ENCODE assay signal across 8 cellular contexts in genomic region chr15:44545934-44546802, GRCh38. TPM values are rescaled to one million over a fixed set of nuclear protein-coding genes. Genes with fewer than 3 reads are reported as not detected.
DNase-seq lines count a peak whose midpoint lies in the region; ATAC-seq, FAIRE-seq and TF ChIP-seq lines count a peak whose summit lies in the region.

No MANE protein-coding gene starts in this region.

- RAD21 ChIA-PET in HCT116 (lab: Charles Lee; ENCODE audit: low non-redundant PET in 1 of 2, low total read pairs in 2 of 2, uncharacterized antibody in 2 of 2, unreplicated experiment in 2 of 2), result no interaction called here

- no peaks in the 10 kb centered on the region for H3K9me3 ChIP-seq in HCT116 (ENCODE audit: control insufficient read depth in 1 of 2, insufficient read depth in 1 of 2, low read depth in 1 of 2, low read length in 2 of 2)
- H3K9me3 ChIP-seq in gastrocnemius medialis, result no peaks in the 10 kb centered on the region

- TF ChIP-seq RAD21 in HCT116 (IDR thresholded peaks at IDR 0.05; ENCODE audit: low read depth), result peak; percentile 23

- no peak overlapping the region for H3K27ac ChIP-seq in HCT116 (ENCODE audit: low read depth, low read length)
- H3K27ac ChIP-seq in dorsolateral prefrontal cortex, result peak overlapping the region in 38 of 59 donors; percentile 0 to 73 (median 43)
- H3K27ac ChIP-seq in gastrocnemius medialis, result peak overlapping the region; percentile 78 to 88 (median 80)

- CTCF ChIA-PET in HCT116 (lab: Charles Lee), result interaction anchor here (0.7 to 1.9 kb wide), 5 partner anchors 9 to 322 kb away, joined by 3 to 8 read pairs (median 6); partner anchors contain the start of gene EIF3J

- H3K27me3 ChIP-seq in HCT116 (ENCODE audit: insufficient read depth, low read length), result no peaks in the 10 kb centered on the region
- H3K27me3 ChIP-seq in dorsolateral prefrontal cortex, result no peaks in the 10 kb centered on the region
- H3K27me3 ChIP-seq in gastrocnemius medialis, result no peaks in the 10 kb centered on the region

- peaks cover 8 to 35% of the 10 kb centered on the region in 2 experiments; a peak in 3 of 4 replicates for H3K36me3 ChIP-seq in HCT116 (ENCODE audit: control insufficient read depth in 1 of 2, insufficient read depth in 2 of 2, low read length in 2 of 2)
- no peaks in the 10 kb centered on the region for H3K36me3 ChIP-seq in gastrocnemius medialis

- TF ChIP-seq CTCF in HCT116 (IDR thresholded peaks at IDR 0.05 in 2 of 3, conservative IDR thresholded peaks at IDR 0.05 in 1 of 3; ENCODE audit: borderline replicate concordance in 1 of 3, insufficient read depth in 1 of 3, low read depth in 2 of 3, low read length in 2 of 3) (peak in 2 of 3 experiments; percentile 46 to 59; a peak in 4 of 6 replicates), dorsolateral prefrontal cortex (IDR thresholded peaks at IDR 0.05 in 54 of 56, conservative IDR thresholded peaks at IDR 0.05 in 2 of 56; ENCODE audit: low read depth in 1 of 56, partially characterized antibody in 56 of 56) (peak in 48 of 56 donors; percentile 11 to 56 (median 33)), gastrocnemius medialis (IDR thresholded peaks at IDR 0.05 in 4 of 5, conservative IDR thresholded peaks at IDR 0.05 in 1 of 5) (peak in 3 of 5 experiments; percentile 9 to 29 (median 20)), endothelial cell (IDR thresholded peaks at IDR 0.05; ENCODE audit: unreplicated experiment) (no peak)

- BruUV-seq in HCT116 (replicated peaks; lab: Mats Ljungman, UMichigan), result no TSS peak

- H3K9ac ChIP-seq in HCT116 (ENCODE audit: low read length), result no peak overlapping the region

- no peak overlapping the region for H3K4me3 Mint-ChIP-seq in endothelial cell (ENCODE audit: unreplicated experiment)

- in situ Hi-C loops in gastrocnemius medialis (cut with MboI; ENCODE audit: low sequenced_read_pairs in 4 of 4), result no loop called here

- peaks cover 3% of the 10 kb centered on the region for H3K36me3 Mint-ChIP-seq in endothelial cell (ENCODE audit: low read depth, unreplicated experiment)

- no peak for DNase-seq in GM12892 (ENCODE audit: insufficient read length)
- DNase-seq in HCT116 (ENCODE audit: low read depth, low spot score), result no peak
- peak; percentile 66 for DNase-seq in RPMI7951 (ENCODE audit: low read depth)
- no peak for DNase-seq in dorsolateral prefrontal cortex
- peak; percentile 54 to 75 for DNase-seq in gastrocnemius medialis
- DNase-seq in left colon, result no peak
- no peak for DNase-seq in T-helper 9 cell
- DNase-seq in endothelial cell (ENCODE audit: low spot score), result no peak

- peaks cover 99% of the 10 kb centered on the region for H3K79me2 ChIP-seq in HCT116 (ENCODE audit: insufficient read depth, low read length)

- H3K4me1 Mint-ChIP-seq in endothelial cell (ENCODE audit: unreplicated experiment), result no peaks in the 10 kb centered on the region

- no peaks in the 10 kb centered on the region for H3K27me3 Mint-ChIP-seq in endothelial cell (ENCODE audit: unreplicated experiment)

- H3K9me2 ChIP-seq in HCT116 (ENCODE audit: insufficient read depth), result no peaks in the 10 kb centered on the region

- ATAC-seq in HCT116 (peak; percentile 66), gastrocnemius medialis (peak; percentile 96 to 97), left colon (no peak)

- no peak overlapping the region for H3K4me3 ChIP-seq in HCT116 (replicated peaks in 1 of 2; ENCODE audit: low read depth in 1 of 2, low read length in 2 of 2)
- peak overlapping the region in 16 of 59 donors; percentile 3 to 32 (median 16) for H3K4me3 ChIP-seq in dorsolateral prefrontal cortex
- peak overlapping the region in 1 of 4 donors; percentile 3 for H3K4me3 ChIP-seq in gastrocnemius medialis

- FAIRE-seq in GM12892 (lab: Jason Lieb, UNC), result peak; percentile 71

- TF ChIP-seq POLR2A in GM12892 (IDR thresholded peaks at IDR 0.05; ENCODE audit: low read depth, low read length), result no peak
- no peak for TF ChIP-seq POLR2A in HCT116 (IDR thresholded peaks at IDR 0.05; ENCODE audit: borderline replicate concordance, extremely low read depth, insufficient read depth, insufficient read length)
- no peak for TF ChIP-seq POLR2A in gastrocnemius medialis (IDR thresholded peaks at IDR 0.05)

- H4K20me1 ChIP-seq in HCT116 (ENCODE audit: insufficient read depth), result peaks cover 54% of the 10 kb centered on the region

- POLR2A ChIA-PET in HCT116 (lab: Charles Lee), result interaction anchor here (0.7 to 2.3 kb wide), 2 partner anchors 9 to 1103 kb away, joined by 4 to 15 read pairs; partner anchors contain the start of gene EIF3J

- no peak overlapping the region for H3K4me2 ChIP-seq in HCT116 (ENCODE audit: low read length)

- intact Hi-C loops in HCT116 (cut with micrococcal nuclease), result no loop called here
- intact Hi-C loops in dorsolateral prefrontal cortex (cut with DNase I), result no loop called here
- intact Hi-C loops in gastrocnemius medialis (cut with DNase I; ENCODE audit: low total_unique reads), result no loop called here
- intact Hi-C loops in left colon (cut with DNase I, micrococcal nuclease), result no loop called here

- H3K4me1 ChIP-seq in HCT116 (ENCODE audit: control insufficient read depth in 1 of 2, insufficient read depth in 2 of 2, low read length in 2 of 2), result peaks cover 2 to 5% of the 10 kb centered on the region in 2 experiments; a peak in 3 of 4 replicates
- peaks cover 52 to 56% of the 10 kb centered on the region in 2 donors for H3K4me1 ChIP-seq in gastrocnemius medialis

- no peak overlapping the region for H2AFZ ChIP-seq in HCT116 (ENCODE audit: low read depth, low read length, poor library complexity, severe bottlenecking)

- no peaks in the 10 kb centered on the region for H3K9me3 Mint-ChIP-seq in endothelial cell (ENCODE audit: unreplicated experiment)

- H3K27ac Mint-ChIP-seq in endothelial cell (ENCODE audit: unreplicated experiment), result no peak overlapping the region

TF ChIP-seq in HCT116, 20 proteins besides CTCF, POLR2A, EP300 and RAD21:
- TF ChIP-seq ZNF274 (IDR thresholded peaks at IDR 0.05; ENCODE audit: low read depth, low read length) (no peak), ELF1 (IDR thresholded peaks at IDR 0.05; ENCODE audit: borderline replicate concordance, low read depth) (no peak), EZH2phosphoT487 (IDR thresholded peaks at IDR 0.05; ENCODE audit: borderline replicate concordance) (no peak), ATF3 (IDR thresholded peaks at IDR 0.05) (no peak), CEBPB (IDR thresholded peaks at IDR 0.05; ENCODE audit: low read depth) (no peak), CBX3 (IDR thresholded peaks at IDR 0.05; ENCODE audit: low read depth) (no peak), REST (IDR thresholded peaks at IDR 0.05; ENCODE audit: low read depth) (no peak), POLR2AphosphoS5 (IDR thresholded peaks at IDR 0.05; ENCODE audit: low read depth, low read length) (no peak), MAX (IDR thresholded peaks at IDR 0.05) (no peak), JUND (IDR thresholded peaks at IDR 0.05) (no peak)
TF ChIP-seq in HCT116: peak in this region for 0.

RNA-seq across cellular contexts. Expression of gene EIF3J, which starts 9.2 kb away (rescaled TPM):
- polyA plus RNA-seq in GM12892 (2012; ENCODE audit: missing spikeins), result 54.6 TPM
- total RNA-seq in HCT116 (2021; ENCODE audit: unreplicated experiment), result 68.6 TPM
- polyA plus RNA-seq in HCT116 (2012), result 35.2 and 49.2 TPM in 2 replicates
- 32.7 and 44.9 TPM in 2 replicates for total RNA-seq in RPMI7951 (2014; rRNA removed; shearing (Covaris generic))
- total RNA-seq in dorsolateral prefrontal cortex, result 100 to 1,000 TPM in 1 of 120 experiments, 10 to 100 TPM in 119; 45.5 to 100 (median 65.5) TPM
- total RNA-seq in gastrocnemius medialis, result 100 to 1,000 TPM in 2 of 4 donors, 10 to 100 TPM in 2; 79.2 to 122 (median 103) TPM
- 10 to 100 TPM; 49.1 to 60.2 TPM for total RNA-seq in left colon
- total RNA-seq in endothelial cell (ENCODE audit: unreplicated experiment), result 83.1 TPM

Comparison
In these comparisons a context has a peak if more than half of its experiments do, and no peak if none do; other contexts are left out.
1. DNase-seq: peak in RPMI7951 (single experiment) and gastrocnemius medialis (2 of 2); none in GM12892 (single experiment), HCT116 (single experiment), dorsolateral prefrontal cortex (0 of 10), left colon (0 of 2), T-helper 9 cell (single experiment) and endothelial cell (single experiment).